Comparison of ENCODE assay signal across 8 cellular contexts in genomic region chr11:842370-843002, GRCh38. TPM values are rescaled to one million over a fixed set of nuclear protein-coding genes. Genes with fewer than 3 reads are reported as not detected.
A peak's percentile ranks its signal among the peaks of the same experiment; 100 is the strongest.
DNase-seq lines count a peak whose midpoint lies in the region; ATAC-seq and TF ChIP-seq lines count a peak whose summit lies in the region.

Gene POLR2L, minus strand, starts transcription at chr11:842529. Its CDS starts 21 bp downstream, at chr11:842508.
A gene with protein sequence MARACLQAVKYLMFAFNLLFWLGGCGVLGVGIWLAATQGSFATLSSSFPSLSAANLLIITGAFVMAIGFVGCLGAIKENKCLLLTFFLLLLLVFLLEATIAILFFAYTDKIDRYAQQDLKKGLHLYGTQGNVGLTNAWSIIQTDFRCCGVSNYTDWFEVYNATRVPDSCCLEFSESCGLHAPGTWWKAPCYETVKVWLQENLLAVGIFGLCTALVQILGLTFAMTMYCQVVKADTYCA (plus strand): TSS chr11:842852. CDS start chr11:850305, 7,453 bp downstream.

- H3K4me1 ChIP-seq in left lung: peaks cover 29 to 73% of the 10 kb centered on the region in 2 donors

- H3K4me3 ChIP-seq in AG09309 (ENCODE audit: control insufficient read depth, low read depth, low read length) (peak within 1 kb of the TSS; percentile 70), left lung (peak within 1 kb of the TSS; percentile 98 to 99)

- H3K4me3 Mint-ChIP-seq in dendritic cell treated with granulocyte-macrophage colony-stimulating factor and Interleukin-4, amounts not matched to agents 40 ng/mL and 50 ng/mL, for 4 days: peak within 1 kb of the TSS; percentile 81

- H3K36me3 Mint-ChIP-seq in dendritic cell treated with granulocyte-macrophage colony-stimulating factor and Interleukin-4, amounts not matched to agents 40 ng/mL and 50 ng/mL, for 4 days (ENCODE audit: low read depth): peaks cover 69% of the 10 kb centered on the region

- no peak for TF ChIP-seq CTCF in AG09309 (IDR thresholded peaks at IDR 0.05; ENCODE audit: control insufficient read depth, insufficient read depth, low read depth, low read length, missing control alignments)
- TF ChIP-seq CTCF in left lung (IDR thresholded peaks at IDR 0.05): no peak

- peaks cover 0 to 36% of the 10 kb centered on the region in 2 donors for H3K36me3 ChIP-seq in left lung

- H3K9me3 ChIP-seq in left lung: no peaks in the 10 kb centered on the region

- peak within 1 kb of the TSS; percentile 93 for H3K27ac Mint-ChIP-seq in dendritic cell treated with granulocyte-macrophage colony-stimulating factor and Interleukin-4, amounts not matched to agents 40 ng/mL and 50 ng/mL, for 4 days

- H3K9me3 Mint-ChIP-seq in dendritic cell treated with granulocyte-macrophage colony-stimulating factor and Interleukin-4, amounts not matched to agents 40 ng/mL and 50 ng/mL, for 4 days: no peaks in the 10 kb centered on the region

- ATAC-seq in GM18909 (IDR thresholded peaks at IDR 0.05; ENCODE audit: poor library complexity, unreplicated experiment) (peak; percentile 57), HG03135 (IDR thresholded peaks at IDR 0.05; ENCODE audit: unreplicated experiment) (peak; percentile 57), left lung (peak; percentile 44)

- DNase-seq in AG09309 (ENCODE audit: low read depth): no peak
- DNase-seq in NCI-H460 (ENCODE audit: extremely low read depth, low read depth): peak; percentile 78
- peak; percentile 78 to 84 for DNase-seq in activated CD4-positive, alpha-beta T cell treated with anti-CD3 and anti-CD28 coated beads, Interleukin-2, amount 50 U/mL, for 24 hours (ENCODE audit: low read depth in 1 of 2, low spot score in 1 of 2)
- DNase-seq in left lung: peak; percentile 90 to 96
- peak; percentile 76 for DNase-seq in stimulated activated CD4-positive, alpha-beta T cell treated with anti-CD3 and anti-CD28 coated beads, Interleukin-2, amount 100 ng/mL, for 4 hours (ENCODE audit: low read depth)

- intact Hi-C loops in dendritic cell treated with granulocyte-macrophage colony-stimulating factor and Interleukin-4, amounts not matched to agents 40 ng/mL and 50 ng/mL, for 4 days (cut with micrococcal nuclease): loop anchor here (5.0 kb wide), 1 partner anchor 35 kb away; the partner anchor contains the start of genes PIDD1 and RPLP2
- intact Hi-C loops in left lung (cut with DNase I): no loop called here

- peaks cover 0 to 11% of the 10 kb centered on the region in 2 donors for H3K27me3 ChIP-seq in left lung

- H3K27ac ChIP-seq in left lung: peak within 1 kb of the TSS; percentile 91 to 92

- H3K4me1 Mint-ChIP-seq in dendritic cell treated with granulocyte-macrophage colony-stimulating factor and Interleukin-4, amounts not matched to agents 40 ng/mL and 50 ng/mL, for 4 days (ENCODE audit: low read depth): peaks cover 75% of the 10 kb centered on the region

- peaks cover 16% of the 10 kb centered on the region for H3K27me3 Mint-ChIP-seq in dendritic cell treated with granulocyte-macrophage colony-stimulating factor and Interleukin-4, amounts not matched to agents 40 ng/mL and 50 ng/mL, for 4 days

RNA-seq across cellular contexts. Expression of gene POLR2L, which starts in this region (rescaled TPM):
- total RNA-seq in NCI-H460 (2014; rRNA removed; shearing (Covaris generic)): 143 and 174 TPM in 2 replicates
- polyA plus RNA-seq in NCI-H460 (2014; cell fraction: nucleus; rRNA removed): 44.8 and 49.2 TPM in 2 replicates
- 100 to 1,000 TPM; 140 to 227 TPM for total RNA-seq in left lung

RNA-seq across cellular contexts. Expression of the second gene that starts in this region (rescaled TPM):
- total RNA-seq in NCI-H460 (2014; rRNA removed; shearing (Covaris generic)): 131 and 169 TPM in 2 replicates
- polyA plus RNA-seq in NCI-H460 (2014; cell fraction: nucleus; rRNA removed): 410 and 462 TPM in 2 replicates
- 100 to 1,000 TPM; 129 to 132 TPM for total RNA-seq in left lung
